ENCODE assay signal across 8 cellular contexts in genomic region chr4:185096032-185096653, GRCh38. TPM values are rescaled to one million over a fixed set of nuclear protein-coding genes. Genes with fewer than 3 reads are reported as not detected.
A peak's percentile ranks its signal among the peaks of the same experiment; 100 is the strongest.
DNase-seq lines count a peak whose midpoint lies in the region; ATAC-seq, FAIRE-seq and TF ChIP-seq lines count a peak whose summit lies in the region.

No MANE protein-coding gene starts in this region.

- peak; percentile 44 for DNase-seq in EH (ENCODE audit: low read depth)
- DNase-seq in NCI-H1694 treated with DMSO at 0.1 percent for 48 hours (lab: John Stamatoyannopoulos, UW): peak; percentile 44
- peak; percentile 58 to 70 (median 64) for DNase-seq in body of pancreas
- peak; percentile 20 for DNase-seq in kidney glomerular epithelial cell (lab: John Stamatoyannopoulos, UW)

- intact Hi-C loops in body of pancreas (cut with DNase I): loop anchor here (10.0 kb wide), 1 partner anchor 51 kb away; no protein-coding TSS in a partner anchor

- no peaks in the 10 kb centered on the region for H3K27me3 ChIP-seq in body of pancreas

- 2 to 14% methylated on average over 2 of the region's 2 CpGs for WGBS in body of pancreas, 2 donors

- peak; percentile 95 for FAIRE-seq in A204.1 (lab: Jason Lieb, UNC)

- H3K36me3 ChIP-seq in body of pancreas (replicated peaks in 1 of 2; ENCODE audit: insufficient read depth in 1 of 2, low read depth in 2 of 2): no peaks in the 10 kb centered on the region

- H3K4me1 ChIP-seq in body of pancreas: no peaks in the 10 kb centered on the region

- no peak overlapping the region for H3K4me3 ChIP-seq in body of pancreas

- TF ChIP-seq CTCF in body of pancreas (IDR thresholded peaks at IDR 0.05): peak; percentile 26 to 81 (median 67)

- H3K27ac ChIP-seq in body of pancreas: no peak overlapping the region

- TF ChIP-seq POLR2A in body of pancreas (IDR thresholded peaks at IDR 0.05): no peak

- peak; percentile 53 for ATAC-seq in body of pancreas
- no peak for ATAC-seq in HG03439 (IDR thresholded peaks at IDR 0.05; ENCODE audit: unreplicated experiment)
- no peak for ATAC-seq in GM19395 (IDR thresholded peaks at IDR 0.05; ENCODE audit: unreplicated experiment)
- no peak for ATAC-seq in GM21367 (IDR thresholded peaks at IDR 0.05; ENCODE audit: unreplicated experiment)

- no peaks in the 10 kb centered on the region for H3K9me3 ChIP-seq in body of pancreas

RNA-seq across cellular contexts. Expression of gene SLC25A4, which starts 46.9 kb away (rescaled TPM):
- total RNA-seq in body of pancreas: 10 to 100 TPM; 11.7 to 21.8 TPM
